1 cellular context compared by ENCODE assay signal in the genomic region with DNA sequence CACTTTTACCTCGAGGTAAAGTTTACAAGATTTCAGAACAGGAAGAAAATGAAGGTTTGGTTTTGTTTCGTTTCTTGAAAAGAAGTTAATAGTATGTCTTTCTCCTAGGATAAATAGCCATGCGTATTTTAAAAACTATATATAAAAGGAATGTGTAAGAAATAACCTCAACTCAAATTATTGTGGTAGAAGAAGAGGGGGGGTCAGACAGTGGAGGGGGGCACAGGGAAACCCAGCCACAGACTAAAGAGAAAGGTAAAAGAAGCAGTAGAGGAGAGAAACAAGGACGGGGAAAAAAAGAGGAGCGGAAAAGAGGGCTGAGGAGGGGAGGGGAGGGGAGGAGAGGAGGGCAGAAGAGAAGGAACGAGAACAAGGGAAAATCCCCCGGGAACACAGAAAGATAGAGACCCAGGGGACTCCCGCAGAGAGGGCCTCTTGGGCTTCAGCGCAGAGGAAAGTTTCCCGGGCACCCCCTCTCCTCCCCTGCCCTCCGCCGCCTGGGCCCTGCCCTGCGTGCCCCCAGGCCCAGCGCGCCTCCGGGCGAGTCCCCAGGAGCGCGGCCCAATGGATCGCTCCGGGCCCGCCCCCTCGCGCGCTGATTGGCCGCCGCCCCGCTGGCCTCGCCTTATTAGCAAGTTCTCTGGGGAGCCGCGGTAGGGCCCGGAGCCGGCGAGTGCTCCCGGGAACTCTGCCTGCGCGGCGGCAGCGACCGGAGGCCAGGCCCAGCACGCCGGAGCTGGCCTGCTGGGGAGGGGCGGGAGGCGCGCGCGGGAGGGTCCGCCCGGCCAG.
TF ChIP-seq lines count a peak whose summit lies in the region.

Gene MSX1 (plus strand): TSS at position 656 of the 789 bp plus-strand sequence. CDS start 235 bp downstream, outside the sequence.

TF ChIP-seq in HEK293T, 16 proteins besides CTCF, POLR2A, EP300 and RAD21 (continued from another document):
- no peak for TF ChIP-seq ARNT (IDR thresholded peaks at IDR 0.05)
- TF ChIP-seq ZNF384 (IDR thresholded peaks at IDR 0.05) = no peak
- no peak for TF ChIP-seq FOXA1 (IDR thresholded peaks at IDR 0.05)
- TF ChIP-seq SUZ12 (IDR thresholded peaks at IDR 0.05) = no peak
- TF ChIP-seq, protein P1, sequence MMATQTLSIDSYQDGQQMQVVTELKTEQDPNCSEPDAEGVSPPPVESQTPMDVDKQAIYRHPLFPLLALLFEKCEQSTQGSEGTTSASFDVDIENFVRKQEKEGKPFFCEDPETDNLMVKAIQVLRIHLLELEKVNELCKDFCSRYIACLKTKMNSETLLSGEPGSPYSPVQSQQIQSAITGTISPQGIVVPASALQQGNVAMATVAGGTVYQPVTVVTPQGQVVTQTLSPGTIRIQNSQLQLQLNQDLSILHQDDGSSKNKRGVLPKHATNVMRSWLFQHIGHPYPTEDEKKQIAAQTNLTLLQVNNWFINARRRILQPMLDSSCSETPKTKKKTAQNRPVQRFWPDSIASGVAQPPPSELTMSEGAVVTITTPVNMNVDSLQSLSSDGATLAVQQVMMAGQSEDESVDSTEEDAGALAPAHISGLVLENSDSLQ (IDR thresholded peaks at IDR 0.05) = no peak
- TF ChIP-seq TARDBP (IDR thresholded peaks at IDR 0.05) = no peak
- TF ChIP-seq NFRKB (IDR thresholded peaks at IDR 0.05) = no peak
- no peak for TF ChIP-seq ELF4 (IDR thresholded peaks at IDR 0.05)
- TF ChIP-seq FOXM1 (IDR thresholded peaks at IDR 0.05; ENCODE audit: borderline replicate concordance) = no peak
